1 cellular context compared by ENCODE assay signal in genomic region chrX:40578039-40578438, GRCh38.
TF ChIP-seq lines count a peak whose summit lies in the region.

No MANE protein-coding gene starts in this region.

TF ChIP-seq in K562, 482 proteins besides CTCF, POLR2A, EP300 and RAD21 (continued from another document):
- TF ChIP-seq ARID3A (IDR thresholded peaks at IDR 0.05; ENCODE audit: borderline replicate concordance, low read depth, low read length) (no peak), C11orf30 (IDR thresholded peaks at IDR 0.05; ENCODE audit: low read depth) (peak; percentile 90), ZNF316 (IDR thresholded peaks at IDR 0.05) (peak; percentile 93), MAFF (IDR thresholded peaks at IDR 0.05; ENCODE audit: low read length) (peak; percentile 69), MNT (conservative IDR thresholded peaks at IDR 0.05) (no peak), ESRRA (IDR thresholded peaks at IDR 0.05; ENCODE audit: borderline replicate concordance, low read depth) (peak; percentile 93), NR1H2 (CRISPR knock-in tag; IDR thresholded peaks at IDR 0.05) (no peak), FOXA3 (CRISPR knock-in tag; conservative IDR thresholded peaks at IDR 0.05 in 1 of 2, IDR thresholded peaks at IDR 0.05 in 1 of 2) (peak in 1 of 2 experiments; percentile 83; a peak in 2 of 4 replicates), ZNF668 (CRISPR knock-in tag; IDR thresholded peaks at IDR 0.05) (no peak), SLC30A9 (CRISPR knock-in tag; IDR thresholded peaks at IDR 0.05) (no peak), NR2C1 (IDR thresholded peaks at IDR 0.05) (no peak), NR2C1 (tag; IDR thresholded peaks at IDR 0.05) (no peak), ZSCAN29 (IDR thresholded peaks at IDR 0.05) (no peak), MAFK (IDR thresholded peaks at IDR 0.05; ENCODE audit: low read length) (peak; percentile 58), FOXM1 (IDR thresholded peaks at IDR 0.05; ENCODE audit: low read depth) (no peak), FOXM1 (CRISPR knock-in tag; IDR thresholded peaks at IDR 0.05; ENCODE audit: low read depth) (no peak), MAFG (tag; conservative IDR thresholded peaks at IDR 0.05) (peak; percentile 86), KDM2B (CRISPR knock-in tag; IDR thresholded peaks at IDR 0.05) (no peak), HMBOX1 (IDR thresholded peaks at IDR 0.05) (peak; percentile 32; the same call in 1 of the 2 replicates)
TF ChIP-seq in K562: peak in this region for 8.
